9 cellular contexts compared by ENCODE assay signal in the genomic region with DNA sequence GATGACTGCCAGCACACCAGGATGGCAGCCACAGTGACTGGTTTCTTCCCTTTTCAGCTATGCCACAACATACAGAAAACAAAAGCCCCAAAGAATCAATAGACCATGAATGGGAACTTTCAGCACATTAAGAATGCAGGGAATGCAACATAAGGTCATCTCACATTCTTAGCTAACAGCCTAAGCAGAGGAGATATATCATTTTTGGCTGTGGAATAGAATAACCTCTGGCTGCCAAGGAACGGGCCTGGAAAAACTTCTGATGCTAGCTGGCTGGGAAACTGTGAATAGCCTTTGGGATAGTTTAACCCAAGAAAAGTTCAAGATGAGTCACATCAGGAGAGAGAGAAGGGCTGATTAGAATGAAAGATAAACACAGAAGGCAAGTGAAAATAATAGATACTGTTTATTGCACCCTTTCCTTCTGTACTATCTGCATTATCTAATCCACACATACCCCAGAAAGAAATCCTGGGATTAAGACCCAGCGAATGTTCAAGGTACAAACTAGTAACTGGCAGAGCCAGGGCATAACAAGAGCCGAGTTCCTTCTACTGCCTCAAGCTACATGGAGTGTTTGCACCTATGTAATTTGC.
DNase-seq lines count a peak whose midpoint lies in the region; TF ChIP-seq lines count a peak whose summit lies in the region.
"Had no signal": no experiment of that assay in that cellular context is flagged by ENCODE, and none has a peak within 500 bp of the region (broad histone marks: within the 10 kb centered on the region; RNA-seq: fewer than 3 reads in every experiment).

No MANE protein-coding gene starts in this region.

- H3F3A ChIP-seq in GM23248 (ENCODE audit: insufficient read depth) = peaks cover 21% of the 10 kb centered on the region; the same call in 1 of the 2 replicates

- H2AFZ ChIP-seq in GM23248 = no peak overlapping the region

- no peaks in the 10 kb centered on the region for H3K36me3 Mint-ChIP-seq in endothelial cell (ENCODE audit: low read depth, unreplicated experiment)

- H3K9me3 ChIP-seq in GM23248 (ENCODE audit: low read depth) (no peaks in the 10 kb centered on the region), ascending aorta (no peaks in the 10 kb centered on the region)

- H3K27me3 Mint-ChIP-seq in endothelial cell (ENCODE audit: unreplicated experiment) = no peaks in the 10 kb centered on the region

- H3K27me3 ChIP-seq in GM23248 (replicated peaks; ENCODE audit: insufficient read depth) (no peaks in the 10 kb centered on the region), ascending aorta (no peaks in the 10 kb centered on the region)

- H3K36me3 ChIP-seq in GM23248 (ENCODE audit: low read depth) = no peaks in the 10 kb centered on the region
- H3K36me3 ChIP-seq in ascending aorta = no peaks in the 10 kb centered on the region

- H4K20me1 ChIP-seq in GM23248 (ENCODE audit: insufficient read depth) = no peaks in the 10 kb centered on the region

- WGBS in GM23248 (ENCODE audit: low coverage in 1 of 2, low lambda C conversion rate in 2 of 2, missing lambda C conversion rate in 2 of 2), 2 experiments = 20 to 21% methylated on average over 3 of the region's 3 CpGs

- DNase-seq in GM23248 (peak; percentile 95), SK-MEL-5 (ENCODE audit: low read depth, low spot score) (peak; percentile 98), fibroblast of the conjunctiva (ENCODE audit: low read depth) (peak; percentile 79), pulmonary artery endothelial cell (ENCODE audit: low read depth, low spot score) (peak; percentile 80), ascending aorta (ENCODE audit: low spot score in 2 of 2) (no peak), endothelial cell (ENCODE audit: low spot score) (no peak), posterior cingulate gyrus (no peak)
- DNase-seq in activated T-cell treated with anti-CD3 and anti-CD28 coated beads, Interleukin-2, amount 50 U/mL, for 1 hour = no peak

- H3K9me2 ChIP-seq in GM23248 (ENCODE audit: insufficient read depth) = no peaks in the 10 kb centered on the region

- H3K27ac ChIP-seq in GM23248 (peak overlapping the region; percentile 86), ascending aorta (no peak overlapping the region)

- H3K79me2 ChIP-seq in GM23248 (ENCODE audit: insufficient read depth) = no peaks in the 10 kb centered on the region

- H3K4me3 Mint-ChIP-seq in endothelial cell (ENCODE audit: unreplicated experiment) = no peak overlapping the region

- in situ Hi-C loops in GM23248 (cut with MboI) (no loop called here), SK-MEL-5 (cut with HindIII; ENCODE audit: low pct_unique_long_range_greater_than_20kb, low sequenced_read_pairs) (no loop called here)

- no peak overlapping the region for H3K4me3 ChIP-seq in GM23248
- H3K4me3 ChIP-seq in ascending aorta = no peak overlapping the region

- intact Hi-C loops in ascending aorta (cut with DNase I) = no loop called here
- intact Hi-C loops in posterior cingulate gyrus (cut with DNase I) = no loop called here

- peak overlapping the region; percentile 66 for H3K4me2 ChIP-seq in GM23248 (ENCODE audit: unreplicated experiment)

- TF ChIP-seq CTCF in ascending aorta (IDR thresholded peaks at IDR 0.05) (no peak), endothelial cell (IDR thresholded peaks at IDR 0.05; ENCODE audit: unreplicated experiment) (no peak)

- peaks cover 41% of the 10 kb centered on the region for H3K4me1 ChIP-seq in GM23248 (ENCODE audit: insufficient read depth)
- no peaks in the 10 kb centered on the region for H3K4me1 ChIP-seq in ascending aorta

- H3K9ac ChIP-seq in GM23248 = peak overlapping the region; percentile 46

- no peak overlapping the region for H3K27ac Mint-ChIP-seq in endothelial cell (ENCODE audit: unreplicated experiment)
- H3K27ac Mint-ChIP-seq: activated T-helper 2 cell treated with anti-CD3 and anti-CD28 coated beads, Interferon-gamma antibody, Interleukin-2, Interleukin-4, amounts not matched to agents 10 μg/mL and 5 μg/mL and 100 μg/mL, durations not matched to agents 14 hours and 24 hours and 36 hours had no signal

- H3K4me1 Mint-ChIP-seq in endothelial cell (ENCODE audit: unreplicated experiment) = peaks cover 2% of the 10 kb centered on the region

- no peaks in the 10 kb centered on the region for H3K9me3 Mint-ChIP-seq in endothelial cell (ENCODE audit: unreplicated experiment)
- H3K9me3 Mint-ChIP-seq: activated T-helper 2 cell treated with anti-CD3 and anti-CD28 coated beads, Interferon-gamma antibody, Interleukin-2, Interleukin-4, amounts not matched to agents 10 μg/mL and 5 μg/mL and 100 μg/mL, durations not matched to agents 14 hours and 24 hours and 36 hours had no signal

Comparison
In these comparisons a context has a peak if more than half of its experiments do, and no peak if none do; other contexts are left out.
1. DNase-seq: peak in GM23248 (single experiment), SK-MEL-5 (single experiment), fibroblast of the conjunctiva (single experiment) and pulmonary artery endothelial cell (single experiment); none in ascending aorta (0 of 2), endothelial cell (single experiment), posterior cingulate gyrus (0 of 10) and activated T-cell treated with anti-CD3 and anti-CD28 coated beads, Interleukin-2, amount 50 U/mL, for 1 hour (single experiment).